ENCODE assay signal across 1 cellular context in the genomic region with DNA sequence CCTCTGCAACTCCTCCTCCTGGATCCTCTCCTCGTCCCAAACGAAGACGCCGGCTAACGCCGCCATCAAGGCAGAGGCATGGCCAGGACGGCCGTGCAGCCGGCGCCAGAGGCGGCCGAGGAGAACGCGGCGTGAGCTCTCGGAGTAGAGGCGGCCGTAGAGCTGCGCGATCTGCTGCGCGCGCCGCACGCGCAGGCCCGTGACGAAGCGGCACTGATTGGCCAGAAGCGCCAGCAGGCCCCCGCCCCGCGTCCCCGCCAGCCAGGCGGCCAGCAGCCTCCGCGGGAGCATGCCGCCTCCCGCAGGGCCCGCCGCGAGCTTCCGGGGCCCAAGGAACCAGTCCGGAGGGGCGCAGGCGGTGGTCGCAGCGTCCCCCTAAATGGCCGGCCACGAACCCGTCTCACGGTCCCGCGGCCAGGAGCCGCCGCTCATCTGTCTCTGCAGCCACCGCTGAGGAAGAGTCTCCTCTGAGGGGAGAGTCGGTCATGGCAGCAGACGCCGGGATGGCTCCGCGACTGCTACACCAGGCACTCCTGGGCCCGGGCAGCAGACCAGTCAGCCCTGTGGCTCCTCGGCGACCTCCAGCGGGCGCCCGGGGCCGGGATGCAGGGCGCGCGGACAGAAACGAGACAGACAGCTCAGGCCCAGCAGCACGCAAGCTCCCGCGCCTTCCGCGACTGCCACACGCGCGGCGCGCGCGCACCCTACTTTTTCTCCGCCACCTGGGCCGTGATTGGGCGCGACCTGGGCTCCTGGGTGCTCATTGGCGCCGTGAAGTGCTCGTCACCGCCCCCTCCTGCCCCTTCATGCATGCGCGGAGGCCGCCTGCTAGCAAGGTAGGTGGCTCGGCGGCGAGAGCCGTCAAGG.
A peak's percentile ranks its signal among the peaks of the same experiment; 100 is the strongest.
TF ChIP-seq lines count a peak whose summit lies in the region.

A gene with protein sequence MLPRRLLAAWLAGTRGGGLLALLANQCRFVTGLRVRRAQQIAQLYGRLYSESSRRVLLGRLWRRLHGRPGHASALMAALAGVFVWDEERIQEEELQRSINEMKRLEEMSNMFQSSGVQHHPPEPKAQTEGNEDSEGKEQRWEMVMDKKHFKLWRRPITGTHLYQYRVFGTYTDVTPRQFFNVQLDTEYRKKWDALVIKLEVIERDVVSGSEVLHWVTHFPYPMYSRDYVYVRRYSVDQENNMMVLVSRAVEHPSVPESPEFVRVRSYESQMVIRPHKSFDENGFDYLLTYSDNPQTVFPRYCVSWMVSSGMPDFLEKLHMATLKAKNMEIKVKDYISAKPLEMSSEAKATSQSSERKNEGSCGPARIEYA (minus strand): TSS at position 684 of the 867 bp plus-strand sequence. CDS start 393 bp downstream, at position 291.

TF ChIP-seq in HepG2, 621 proteins besides CTCF, POLR2A, EP300 and RAD21 (continued from another document and continues in another):
- TF ChIP-seq, protein P1, sequence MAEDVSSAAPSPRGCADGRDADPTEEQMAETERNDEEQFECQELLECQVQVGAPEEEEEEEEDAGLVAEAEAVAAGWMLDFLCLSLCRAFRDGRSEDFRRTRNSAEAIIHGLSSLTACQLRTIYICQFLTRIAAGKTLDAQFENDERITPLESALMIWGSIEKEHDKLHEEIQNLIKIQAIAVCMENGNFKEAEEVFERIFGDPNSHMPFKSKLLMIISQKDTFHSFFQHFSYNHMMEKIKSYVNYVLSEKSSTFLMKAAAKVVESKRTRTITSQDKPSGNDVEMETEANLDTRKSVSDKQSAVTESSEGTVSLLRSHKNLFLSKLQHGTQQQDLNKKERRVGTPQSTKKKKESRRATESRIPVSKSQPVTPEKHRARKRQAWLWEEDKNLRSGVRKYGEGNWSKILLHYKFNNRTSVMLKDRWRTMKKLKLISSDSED (CRISPR knock-in tag; IDR thresholded peaks at IDR 0.05): peak; percentile 80
- no peak for TF ChIP-seq PHF5A (CRISPR knock-in tag; IDR thresholded peaks at IDR 0.05; ENCODE audit: low read depth, unreplicated experiment)
- peak; percentile 99 for TF ChIP-seq POLR2G (IDR thresholded peaks at IDR 0.05; ENCODE audit: low read depth, low read length)
- no peak for TF ChIP-seq NONO (IDR thresholded peaks at IDR 0.05)
- peak; percentile 95 for TF ChIP-seq NONO (CRISPR knock-in tag; conservative IDR thresholded peaks at IDR 0.05)
- 0 out of 2 replicates have a peak, but pooled peaks have one; percentile 47 for TF ChIP-seq ZNF432 (CRISPR knock-in tag; IDR thresholded peaks at IDR 0.05; ENCODE audit: borderline replicate concordance)
- TF ChIP-seq, protein P2, sequence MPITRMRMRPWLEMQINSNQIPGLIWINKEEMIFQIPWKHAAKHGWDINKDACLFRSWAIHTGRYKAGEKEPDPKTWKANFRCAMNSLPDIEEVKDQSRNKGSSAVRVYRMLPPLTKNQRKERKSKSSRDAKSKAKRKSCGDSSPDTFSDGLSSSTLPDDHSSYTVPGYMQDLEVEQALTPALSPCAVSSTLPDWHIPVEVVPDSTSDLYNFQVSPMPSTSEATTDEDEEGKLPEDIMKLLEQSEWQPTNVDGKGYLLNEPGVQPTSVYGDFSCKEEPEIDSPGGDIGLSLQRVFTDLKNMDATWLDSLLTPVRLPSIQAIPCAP (CRISPR knock-in tag; IDR thresholded peaks at IDR 0.05; ENCODE audit: low read depth): peak; percentile 56; the same call in 1 of the 2 replicates
- peak; percentile 69 for TF ChIP-seq KDM5A (IDR thresholded peaks at IDR 0.05; ENCODE audit: borderline replicate concordance, low read length)
- no peak; the same call in 1 of the 2 replicates for TF ChIP-seq SMC3 (IDR thresholded peaks at IDR 0.05; ENCODE audit: low read length)
- TF ChIP-seq ZNF75D (CRISPR knock-in tag; IDR thresholded peaks at IDR 0.05; ENCODE audit: borderline replicate concordance): peak; percentile 90; the same call in 1 of the 2 replicates
- no peak for TF ChIP-seq ZSCAN30 (CRISPR knock-in tag; IDR thresholded peaks at IDR 0.05)
- peak; percentile 38; the same call in 1 of the 2 replicates for TF ChIP-seq FOXA3 (CRISPR knock-in tag; IDR thresholded peaks at IDR 0.05)
- TF ChIP-seq XBP1 (CRISPR knock-in tag; IDR thresholded peaks at IDR 0.05): no peak
- TF ChIP-seq HCFC1 (IDR thresholded peaks at IDR 0.05; ENCODE audit: low read depth, low read length): peak; percentile 34; the same call in 1 of the 2 replicates
- no peak for TF ChIP-seq ZNF20 (CRISPR knock-in tag; IDR thresholded peaks at IDR 0.05)
- peak; percentile 82; the same call in 1 of the 2 replicates for TF ChIP-seq ZBTB38 (CRISPR knock-in tag; IDR thresholded peaks at IDR 0.05)
- peak; percentile 66 for TF ChIP-seq ASH2L (IDR thresholded peaks at IDR 0.05; ENCODE audit: insufficient read length, low read depth, low read length)
- TF ChIP-seq, protein P3, sequence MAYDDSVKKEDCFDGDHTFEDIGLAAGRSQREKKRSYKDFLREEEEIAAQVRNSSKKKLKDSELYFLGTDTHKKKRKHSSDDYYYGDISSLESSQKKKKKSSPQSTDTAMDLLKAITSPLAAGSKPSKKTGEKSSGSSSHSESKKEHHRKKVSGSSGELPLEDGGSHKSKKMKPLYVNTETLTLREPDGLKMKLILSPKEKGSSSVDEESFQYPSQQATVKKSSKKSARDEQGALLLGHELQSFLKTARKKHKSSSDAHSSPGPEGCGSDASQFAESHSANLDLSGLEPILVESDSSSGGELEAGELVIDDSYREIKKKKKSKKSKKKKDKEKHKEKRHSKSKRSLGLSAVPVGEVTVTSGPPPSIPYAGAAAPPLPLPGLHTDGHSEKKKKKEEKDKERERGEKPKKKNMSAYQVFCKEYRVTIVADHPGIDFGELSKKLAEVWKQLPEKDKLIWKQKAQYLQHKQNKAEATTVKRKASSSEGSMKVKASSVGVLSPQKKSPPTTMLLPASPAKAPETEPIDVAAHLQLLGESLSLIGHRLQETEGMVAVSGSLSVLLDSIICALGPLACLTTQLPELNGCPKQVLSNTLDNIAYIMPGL (CRISPR knock-in tag; IDR thresholded peaks at IDR 0.05; ENCODE audit: borderline replicate concordance in 1 of 2, low read depth in 1 of 2): peak; percentile 83 to 93
- no peak for TF ChIP-seq EZH2 (conservative IDR thresholded peaks at IDR 0.05; ENCODE audit: low read depth, low read length)
- no peak for TF ChIP-seq AGO1 (IDR thresholded peaks at IDR 0.05; ENCODE audit: low read depth, low read length, poor library complexity, severe bottlenecking)
- peak; percentile 28; the same call in 1 of the 2 replicates for TF ChIP-seq SIX4 (CRISPR knock-in tag; IDR thresholded peaks at IDR 0.05)
- no peak for TF ChIP-seq ATM (IDR thresholded peaks at IDR 0.05; ENCODE audit: borderline replicate concordance)
- 0 out of 2 replicates have a peak, but pooled peaks have one; percentile 25 for TF ChIP-seq RFXANK (CRISPR knock-in tag; IDR thresholded peaks at IDR 0.05)
- peak; percentile 57 for TF ChIP-seq HNRNPK (IDR thresholded peaks at IDR 0.05; ENCODE audit: low read depth, low read length, poor library complexity, severe bottlenecking)
- TF ChIP-seq ETV5 (CRISPR knock-in tag; IDR thresholded peaks at IDR 0.05; ENCODE audit: borderline replicate concordance): peak; percentile 58; the same call in 1 of the 2 replicates
- TF ChIP-seq ZSCAN9 (CRISPR knock-in tag; IDR thresholded peaks at IDR 0.05; ENCODE audit: borderline replicate concordance): no peak; the same call in 1 of the 2 replicates
- TF ChIP-seq ZNF557 (CRISPR knock-in tag; IDR thresholded peaks at IDR 0.05): no peak
- TF ChIP-seq ERF (CRISPR knock-in tag; IDR thresholded peaks at IDR 0.05): peak; percentile 18; the same call in 1 of the 2 replicates
- TF ChIP-seq ZSCAN29 (CRISPR knock-in tag; conservative IDR thresholded peaks at IDR 0.05): 0 out of 2 replicates have a peak, but pooled peaks have one; percentile 28
- TF ChIP-seq FOXO1 (CRISPR knock-in tag; IDR thresholded peaks at IDR 0.05): peak; percentile 74
- peak; percentile 64; the same call in 1 of the 2 replicates for TF ChIP-seq TOPORS (CRISPR knock-in tag; IDR thresholded peaks at IDR 0.05)
- TF ChIP-seq, protein P4, sequence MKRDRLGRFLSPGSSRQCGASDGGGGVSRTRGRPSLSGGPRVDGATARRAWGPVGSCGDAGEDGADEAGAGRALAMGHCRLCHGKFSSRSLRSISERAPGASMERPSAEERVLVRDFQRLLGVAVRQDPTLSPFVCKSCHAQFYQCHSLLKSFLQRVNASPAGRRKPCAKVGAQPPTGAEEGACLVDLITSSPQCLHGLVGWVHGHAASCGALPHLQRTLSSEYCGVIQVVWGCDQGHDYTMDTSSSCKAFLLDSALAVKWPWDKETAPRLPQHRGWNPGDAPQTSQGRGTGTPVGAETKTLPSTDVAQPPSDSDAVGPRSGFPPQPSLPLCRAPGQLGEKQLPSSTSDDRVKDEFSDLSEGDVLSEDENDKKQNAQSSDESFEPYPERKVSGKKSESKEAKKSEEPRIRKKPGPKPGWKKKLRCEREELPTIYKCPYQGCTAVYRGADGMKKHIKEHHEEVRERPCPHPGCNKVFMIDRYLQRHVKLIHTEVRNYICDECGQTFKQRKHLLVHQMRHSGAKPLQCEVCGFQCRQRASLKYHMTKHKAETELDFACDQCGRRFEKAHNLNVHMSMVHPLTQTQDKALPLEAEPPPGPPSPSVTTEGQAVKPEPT (CRISPR knock-in tag; IDR thresholded peaks at IDR 0.05; ENCODE audit: low read depth): peak; percentile 95; the same call in 1 of the 2 replicates
- TF ChIP-seq, protein P5, sequence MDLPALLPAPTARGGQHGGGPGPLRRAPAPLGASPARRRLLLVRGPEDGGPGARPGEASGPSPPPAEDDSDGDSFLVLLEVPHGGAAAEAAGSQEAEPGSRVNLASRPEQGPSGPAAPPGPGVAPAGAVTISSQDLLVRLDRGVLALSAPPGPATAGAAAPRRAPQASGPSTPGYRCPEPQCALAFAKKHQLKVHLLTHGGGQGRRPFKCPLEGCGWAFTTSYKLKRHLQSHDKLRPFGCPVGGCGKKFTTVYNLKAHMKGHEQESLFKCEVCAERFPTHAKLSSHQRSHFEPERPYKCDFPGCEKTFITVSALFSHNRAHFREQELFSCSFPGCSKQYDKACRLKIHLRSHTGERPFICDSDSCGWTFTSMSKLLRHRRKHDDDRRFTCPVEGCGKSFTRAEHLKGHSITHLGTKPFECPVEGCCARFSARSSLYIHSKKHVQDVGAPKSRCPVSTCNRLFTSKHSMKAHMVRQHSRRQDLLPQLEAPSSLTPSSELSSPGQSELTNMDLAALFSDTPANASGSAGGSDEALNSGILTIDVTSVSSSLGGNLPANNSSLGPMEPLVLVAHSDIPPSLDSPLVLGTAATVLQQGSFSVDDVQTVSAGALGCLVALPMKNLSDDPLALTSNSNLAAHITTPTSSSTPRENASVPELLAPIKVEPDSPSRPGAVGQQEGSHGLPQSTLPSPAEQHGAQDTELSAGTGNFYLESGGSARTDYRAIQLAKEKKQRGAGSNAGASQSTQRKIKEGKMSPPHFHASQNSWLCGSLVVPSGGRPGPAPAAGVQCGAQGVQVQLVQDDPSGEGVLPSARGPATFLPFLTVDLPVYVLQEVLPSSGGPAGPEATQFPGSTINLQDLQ (CRISPR knock-in tag; IDR thresholded peaks at IDR 0.05): peak; percentile 94
- TF ChIP-seq PAX8 (CRISPR knock-in tag; IDR thresholded peaks at IDR 0.05; ENCODE audit: borderline replicate concordance): peak; percentile 67; the same call in 1 of the 2 replicates
- peak; percentile 59; the same call in 1 of the 2 replicates for TF ChIP-seq ZBTB7B (CRISPR knock-in tag; IDR thresholded peaks at IDR 0.05)
- TF ChIP-seq, protein P6, sequence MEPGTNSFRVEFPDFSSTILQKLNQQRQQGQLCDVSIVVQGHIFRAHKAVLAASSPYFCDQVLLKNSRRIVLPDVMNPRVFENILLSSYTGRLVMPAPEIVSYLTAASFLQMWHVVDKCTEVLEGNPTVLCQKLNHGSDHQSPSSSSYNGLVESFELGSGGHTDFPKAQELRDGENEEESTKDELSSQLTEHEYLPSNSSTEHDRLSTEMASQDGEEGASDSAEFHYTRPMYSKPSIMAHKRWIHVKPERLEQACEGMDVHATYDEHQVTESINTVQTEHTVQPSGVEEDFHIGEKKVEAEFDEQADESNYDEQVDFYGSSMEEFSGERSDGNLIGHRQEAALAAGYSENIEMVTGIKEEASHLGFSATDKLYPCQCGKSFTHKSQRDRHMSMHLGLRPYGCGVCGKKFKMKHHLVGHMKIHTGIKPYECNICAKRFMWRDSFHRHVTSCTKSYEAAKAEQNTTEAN (CRISPR knock-in tag; conservative IDR thresholded peaks at IDR 0.05): peak; percentile 73
- TF ChIP-seq, protein P7, sequence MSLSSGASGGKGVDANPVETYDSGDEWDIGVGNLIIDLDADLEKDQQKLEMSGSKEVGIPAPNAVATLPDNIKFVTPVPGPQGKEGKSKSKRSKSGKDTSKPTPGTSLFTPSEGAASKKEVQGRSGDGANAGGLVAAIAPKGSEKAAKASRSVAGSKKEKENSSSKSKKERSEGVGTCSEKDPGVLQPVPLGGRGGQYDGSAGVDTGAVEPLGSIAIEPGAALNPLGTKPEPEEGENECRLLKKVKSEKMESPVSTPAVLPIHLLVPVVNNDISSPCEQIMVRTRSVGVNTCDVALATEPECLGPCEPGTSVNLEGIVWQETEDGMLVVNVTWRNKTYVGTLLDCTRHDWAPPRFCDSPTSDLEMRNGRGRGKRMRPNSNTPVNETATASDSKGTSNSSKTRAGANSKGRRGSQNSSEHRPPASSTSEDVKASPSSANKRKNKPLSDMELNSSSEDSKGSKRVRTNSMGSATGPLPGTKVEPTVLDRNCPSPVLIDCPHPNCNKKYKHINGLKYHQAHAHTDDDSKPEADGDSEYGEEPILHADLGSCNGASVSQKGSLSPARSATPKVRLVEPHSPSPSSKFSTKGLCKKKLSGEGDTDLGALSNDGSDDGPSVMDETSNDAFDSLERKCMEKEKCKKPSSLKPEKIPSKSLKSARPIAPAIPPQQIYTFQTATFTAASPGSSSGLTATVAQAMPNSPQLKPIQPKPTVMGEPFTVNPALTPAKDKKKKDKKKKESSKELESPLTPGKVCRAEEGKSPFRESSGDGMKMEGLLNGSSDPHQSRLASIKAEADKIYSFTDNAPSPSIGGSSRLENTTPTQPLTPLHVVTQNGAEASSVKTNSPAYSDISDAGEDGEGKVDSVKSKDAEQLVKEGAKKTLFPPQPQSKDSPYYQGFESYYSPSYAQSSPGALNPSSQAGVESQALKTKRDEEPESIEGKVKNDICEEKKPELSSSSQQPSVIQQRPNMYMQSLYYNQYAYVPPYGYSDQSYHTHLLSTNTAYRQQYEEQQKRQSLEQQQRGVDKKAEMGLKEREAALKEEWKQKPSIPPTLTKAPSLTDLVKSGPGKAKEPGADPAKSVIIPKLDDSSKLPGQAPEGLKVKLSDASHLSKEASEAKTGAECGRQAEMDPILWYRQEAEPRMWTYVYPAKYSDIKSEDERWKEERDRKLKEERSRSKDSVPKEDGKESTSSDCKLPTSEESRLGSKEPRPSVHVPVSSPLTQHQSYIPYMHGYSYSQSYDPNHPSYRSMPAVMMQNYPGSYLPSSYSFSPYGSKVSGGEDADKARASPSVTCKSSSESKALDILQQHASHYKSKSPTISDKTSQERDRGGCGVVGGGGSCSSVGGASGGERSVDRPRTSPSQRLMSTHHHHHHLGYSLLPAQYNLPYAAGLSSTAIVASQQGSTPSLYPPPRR (CRISPR knock-in tag; IDR thresholded peaks at IDR 0.05; ENCODE audit: borderline replicate concordance): peak; percentile 67
- TF ChIP-seq ARNT (IDR thresholded peaks at IDR 0.05): no peak
- TF ChIP-seq KLF6 (CRISPR knock-in tag; IDR thresholded peaks at IDR 0.05): peak; percentile 58; the same call in 1 of the 2 replicates
- no peak for TF ChIP-seq NFE2 (CRISPR knock-in tag; IDR thresholded peaks at IDR 0.05)
- TF ChIP-seq, protein P8, sequence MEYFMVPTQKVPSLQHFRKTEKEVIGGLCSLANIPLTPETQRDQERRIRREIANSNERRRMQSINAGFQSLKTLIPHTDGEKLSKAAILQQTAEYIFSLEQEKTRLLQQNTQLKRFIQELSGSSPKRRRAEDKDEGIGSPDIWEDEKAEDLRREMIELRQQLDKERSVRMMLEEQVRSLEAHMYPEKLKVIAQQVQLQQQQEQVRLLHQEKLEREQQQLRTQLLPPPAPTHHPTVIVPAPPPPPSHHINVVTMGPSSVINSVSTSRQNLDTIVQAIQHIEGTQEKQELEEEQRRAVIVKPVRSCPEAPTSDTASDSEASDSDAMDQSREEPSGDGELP (IDR thresholded peaks at IDR 0.05; ENCODE audit: borderline replicate concordance, low read depth): peak; percentile 37; the same call in 1 of the 2 replicates
